8 cellular contexts compared by ENCODE assay signal in genomic region chr6:79538481-79538971, GRCh38. TPM values are rescaled to one million over a fixed set of nuclear protein-coding genes. Genes with fewer than 3 reads are reported as not detected.
DNase-seq lines count a peak whose midpoint lies in the region; ATAC-seq, FAIRE-seq and TF ChIP-seq lines count a peak whose summit lies in the region.

No MANE protein-coding gene starts in this region.

- H3K4me1 Mint-ChIP-seq in T-cell: no peaks in the 10 kb centered on the region

- RAD21 ChIA-PET in GM12878 (lab: Charles Lee; ENCODE audit: unreplicated experiment): no interaction called here

- H3K4me3 ChIP-seq in GM12878: peak overlapping the region; percentile 94; the same call in 1 of the 2 replicates
- peak overlapping the region in 3 of 4 donors; percentile 69 to 84 (median 83) for H3K4me3 ChIP-seq in transverse colon

- TF ChIP-seq POLR2A in GM12878 (IDR thresholded peaks at IDR 0.05; ENCODE audit: low read depth, low read length): no peak
- no peak for TF ChIP-seq POLR2A in transverse colon (IDR thresholded peaks at IDR 0.05)

- in situ Hi-C loops in GM12878 (cut with MboI) (no loop called here), transverse colon (cut with MboI; ENCODE audit: low pct_ligation_motif_present in 1 of 4, low pct_unique_long_range_greater_than_20kb in 1 of 4, low sequenced_read_pairs in 3 of 4) (no loop called here)

- H3K4me1 ChIP-seq in GM12878 (ENCODE audit: control insufficient read depth, insufficient read depth, low read length) (peaks cover 4% of the 10 kb centered on the region), transverse colon (peaks cover 0 to 8% (median 5%) of the 10 kb centered on the region in 4 donors)

- no peaks in the 10 kb centered on the region for H4K20me1 ChIP-seq in GM12878 (ENCODE audit: control insufficient read depth, insufficient read depth)

- POLR2A ChIA-PET in GM12878 (lab: Charles Lee): no interaction called here
- POLR2A ChIA-PET in T-cell (lab: Charles Lee): no interaction called here

- no peaks in the 10 kb centered on the region; the same call in 1 of the 2 replicates for H3K79me2 ChIP-seq in GM12878 (ENCODE audit: control insufficient read depth, insufficient read depth, low read length)

- SMC1A ChIA-PET in GM12878 (lab: Charles Lee; ENCODE audit: uncharacterized antibody, unreplicated experiment): no interaction called here

- peaks cover 4 to 19% of the 10 kb centered on the region in 2 donors for H3K27me3 Mint-ChIP-seq in T-cell

- peak; percentile 7 for DNase-seq in NCI-H146 (lab: John Stamatoyannopoulos, UW)
- DNase-seq in NCI-H146 treated with DMSO at 0.1 percent for 48 hours (lab: John Stamatoyannopoulos, UW; ENCODE audit: unreplicated experiment): no peak
- no peak for DNase-seq in GM12878 (ENCODE audit: low read depth, low spot score)
- DNase-seq in transverse colon: no peak
- DNase-seq in T-cell: no peak

- no peak overlapping the region for H3K9ac ChIP-seq in GM12878 (ENCODE audit: control insufficient read depth, insufficient read depth, low read length)

- H3K9me3 ChIP-seq in GM12878 (replicated peaks; ENCODE audit: control insufficient read depth, insufficient read depth, low read length) (no peaks in the 10 kb centered on the region), transverse colon (no peaks in the 10 kb centered on the region)

- H3K9me3 Mint-ChIP-seq in T-cell: peaks cover 0 to 6% (median 0%) of the 10 kb centered on the region in 3 donors

- TF ChIP-seq EP300 in GM12878 (IDR thresholded peaks at IDR 0.05; ENCODE audit: borderline replicate concordance in 1 of 2, control insufficient read depth in 1 of 2, low read depth in 2 of 2, low read length in 2 of 2): no peak
- TF ChIP-seq EP300 in transverse colon (IDR thresholded peaks at IDR 0.05; ENCODE audit: low read depth): no peak

- intact Hi-C loops in GM12878 (cut with micrococcal nuclease; ENCODE audit: unreplicated experiment) (no loop called here), transverse colon (cut with DNase I; ENCODE audit: low total_unique reads) (no loop called here)

- FAIRE-seq in GM12878 (lab: Jason Lieb, UNC): no peak

- peak overlapping the region; percentile 88 for H3K4me2 ChIP-seq in GM12878 (ENCODE audit: control insufficient read depth, insufficient read depth)

- H3K27me3 ChIP-seq in GM12878 (replicated peaks in 1 of 2; ENCODE audit: control insufficient read depth in 2 of 2, insufficient read depth in 2 of 2, low read length in 1 of 2) (no peaks in the 10 kb centered on the region), layer of hippocampus (ENCODE audit: control insufficient read depth, insufficient read depth, low read length) (no peaks in the 10 kb centered on the region), transverse colon (no peaks in the 10 kb centered on the region)

- no peak overlapping the region for H3K27ac Mint-ChIP-seq in T-cell

- no peak for TF ChIP-seq RAD21 in GM12878 (IDR thresholded peaks at IDR 0.05; ENCODE audit: insufficient read depth, low read depth, low read length)

- WGBS in GM12878 (ENCODE audit: insufficient coverage, insufficient replicate concordance, low lambda C conversion rate, missing lambda C conversion rate): 83% methylated on average over 7 of the region's 7 CpGs
- 40 to 76% methylated on average over 7 of the region's 7 CpGs for WGBS in transverse colon (ENCODE audit: low coverage in 1 of 2), 2 donors

- ATAC-seq in GM12878 (no peak), GM18867 (IDR thresholded peaks at IDR 0.05; ENCODE audit: unreplicated experiment) (no peak), HG02885 (IDR thresholded peaks at IDR 0.05; ENCODE audit: poor library complexity, unreplicated experiment) (no peak), T-cell (replicated peaks in 1 of 4) (no peak)

- H3K27ac ChIP-seq in GM12878 (ENCODE audit: control insufficient read depth, insufficient read depth): no peak overlapping the region
- H3K27ac ChIP-seq in layer of hippocampus (ENCODE audit: low read depth, low read length): peak overlapping the region; percentile 77
- H3K27ac ChIP-seq in transverse colon: peak overlapping the region; percentile 87 to 93 (median 90)

- no peaks in the 10 kb centered on the region for H3K36me3 Mint-ChIP-seq in T-cell

- H3K36me3 ChIP-seq in GM12878 (ENCODE audit: control insufficient read depth in 2 of 2, insufficient read depth in 2 of 2, low read length in 1 of 2) (no peaks in the 10 kb centered on the region), transverse colon (no peaks in the 10 kb centered on the region)

- no peak overlapping the region for H3K4me3 Mint-ChIP-seq in T-cell

- CTCF ChIA-PET in GM12878 (lab: Yijun Ruan, JAX) (no interaction called here), T-cell (lab: Charles Lee) (interaction anchor here in 1 of 2 donors (1.4 kb wide), 1 partner anchor 330 kb away, joined by 4 read pairs; no protein-coding TSS in a partner anchor)

- 0 out of 2 replicates have a peak overlapping the region, but pooled peaks have one; percentile 89 for H2AFZ ChIP-seq in GM12878 (ENCODE audit: control insufficient read depth, low read depth, low read length)

- TF ChIP-seq CTCF in GM12878 (IDR thresholded peaks at IDR 0.05 in 2 of 3, conservative IDR thresholded peaks at IDR 0.05 in 1 of 3; ENCODE audit: control insufficient read depth in 2 of 3, extremely low read depth in 1 of 3, insufficient read depth in 1 of 3, low read depth in 3 of 3, low read length in 3 of 3) (no peak), transverse colon (IDR thresholded peaks at IDR 0.05) (no peak)

- BruUV-seq in GM12878 (replicated peaks; lab: Mats Ljungman, UMichigan): TSS peak; percentile 62

TF ChIP-seq in GM12878, 131 proteins besides CTCF, POLR2A, EP300 and RAD21 (continues in another document):
- TF ChIP-seq JUND (IDR thresholded peaks at IDR 0.05; ENCODE audit: low read depth, low read length) (no peak), ZBTB4 (CRISPR knock-in tag; IDR thresholded peaks at IDR 0.05) (no peak), SMC3 (IDR thresholded peaks at IDR 0.05; ENCODE audit: borderline replicate concordance, low read length) (no peak), YBX1 (IDR thresholded peaks at IDR 0.05) (no peak), TAF1 (IDR thresholded peaks at IDR 0.05; ENCODE audit: borderline replicate concordance, low read depth, low read length) (no peak), SMAD5 (IDR thresholded peaks at IDR 0.05; ENCODE audit: low read depth) (no peak)

RNA-seq across cellular contexts. Expression of gene LCA5, which starts 1.3 kb away (rescaled TPM):
- 2.0 and 2.1 TPM in 2 replicates for total RNA-seq in GM12878 (2013; cell fraction: nucleolus; rRNA removed)
- 0.28 and 0.33 TPM in 2 replicates for total RNA-seq in GM12878 (2014; rRNA removed)
- total RNA-seq in GM12878 (2014; rRNA removed; fragmentation: Illumina TruSeq; extraction: Trizol): 0.37 and 0.45 TPM in 2 replicates
- total RNA-seq in GM12878 (2021): 0.26 and 0.27 TPM in 2 replicates
- 0.14 TPM for polyA plus RNA-seq in GM12878 (2011; ENCODE audit: low read depth)
- 0.30 and 0.58 TPM in 2 replicates for polyA plus RNA-seq in GM12878 (2011; rRNA removed)
- 0.05 and 0.07 TPM in 2 replicates for polyA plus RNA-seq in GM12878 (2011; cell fraction: cytosol; rRNA removed)
- 0.22 and 0.26 TPM in 2 replicates for polyA plus RNA-seq in GM12878 (2011; cell fraction: nucleus; rRNA removed)
- 0.39 and 0.55 TPM in 2 replicates for polyA plus RNA-seq in GM12878 (2012)
- polyA plus RNA-seq in GM12878 (2014; fragmentation: Illumina TruSeq; extraction: Trizol): 0.31 and 0.36 TPM in 2 replicates
- polyA plus RNA-seq in GM12878 (2014; fragmentation: Nextera tagmentation; extraction: Ambion mirVana): under 1 TPM; 0.13 to 0.32 TPM
- polyA plus RNA-seq in GM12878 (2014; rRNA removed): 0.16 and 0.20 TPM in 2 replicates
- polyA plus RNA-seq in GM12878 (2016; fragmentation: Nextera tagmentation; extraction: Ambion mirVana): under 1 TPM; 0.21 TPM
- polyA minus RNA-seq in GM12878 (2011; rRNA and poly(A)+ RNA removed): 0.29 and 0.31 TPM in 2 replicates
- polyA minus RNA-seq in GM12878 (2011; cell fraction: cytosol; rRNA and poly(A)+ RNA removed): 0.53 TPM in 1 of 2 replicates, not detected in the other
- 0.36 and 0.96 TPM in 2 replicates for polyA minus RNA-seq in GM12878 (2011; cell fraction: nucleus; rRNA and poly(A)+ RNA removed)
- 1 to 10 TPM in 2 of 4 donors, under 1 TPM in 1, not detected in 1; 0.37 to 2.2 (median 1.6) TPM for total RNA-seq in transverse colon
- total RNA-seq in T-cell: under 1 TPM; 0.15 to 0.54 (median 0.21) TPM
